Comparison of ENCODE assay signal across 1 cellular context in the genomic region with DNA sequence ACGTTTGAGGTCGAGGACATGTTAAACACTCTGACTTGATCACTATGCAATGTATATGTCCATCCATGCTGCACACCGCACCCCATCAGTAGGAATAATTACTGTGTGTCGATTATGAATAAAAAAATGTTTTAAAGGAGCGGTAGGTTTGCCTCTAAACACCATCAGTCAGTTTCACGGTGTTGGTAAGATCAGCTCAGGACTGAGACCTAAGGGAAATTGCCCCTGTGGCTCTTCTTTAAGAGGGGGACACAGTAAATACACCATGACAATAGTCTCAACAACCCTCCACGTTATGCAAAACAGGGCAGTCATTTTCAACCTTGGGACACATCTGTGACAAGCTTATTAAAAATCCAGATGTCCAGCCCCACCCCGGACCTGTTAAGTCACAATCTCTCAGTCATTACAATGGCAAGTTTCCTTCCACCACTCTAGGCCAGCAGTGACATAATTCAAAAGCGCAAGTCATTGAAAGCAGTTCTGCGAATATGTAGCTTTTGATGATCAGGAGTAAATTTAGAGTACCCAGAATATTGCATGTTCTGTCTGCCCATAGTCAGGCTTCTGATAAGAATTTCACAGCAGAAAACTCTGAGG.
A peak's percentile ranks its signal among the peaks of the same experiment; 100 is the strongest.
TF ChIP-seq lines count a peak whose summit lies in the region.

No MANE protein-coding gene starts in this region.

TF ChIP-seq in IMR-90, 13 proteins besides CTCF, POLR2A, EP300 and RAD21:
- TF ChIP-seq NFE2L2 (IDR thresholded peaks at IDR 0.05; ENCODE audit: low read depth, low read length) (peak; percentile 66), CEBPB (IDR thresholded peaks at IDR 0.05; ENCODE audit: low read depth, low read length) (no peak)
